ENCODE assay signal across 8 cellular contexts in genomic region chr19:3557461-3558248, GRCh38. TPM values are rescaled to one million over a fixed set of nuclear protein-coding genes. Genes with fewer than 3 reads are reported as not detected.
DNase-seq lines count a peak whose midpoint lies in the region; ATAC-seq and TF ChIP-seq lines count a peak whose summit lies in the region.

Gene MFSD12, minus strand, starts transcription at chr19:3557586. Its CDS starts 183 bp downstream, at chr19:3557403.

- H3K9me3 ChIP-seq in right lobe of liver, result no peaks in the 10 kb centered on the region

- H3K4me1 ChIP-seq in right lobe of liver, result peaks cover 0 to 28% (median 8%) of the 10 kb centered on the region in 4 donors

- TF ChIP-seq CTCF in CD14-positive monocyte (IDR thresholded peaks at IDR 0.05) (no peak), right lobe of liver (IDR thresholded peaks at IDR 0.05) (peak in 1 of 4 donors; percentile 1)

- peak within 1 kb of the TSS; percentile 79 to 96 (median 89) for H3K4me3 ChIP-seq in right lobe of liver

- intact Hi-C loops in CD14-positive monocyte (cut with micrococcal nuclease) (loop anchor here (1.0 to 5.0 kb wide), 5 partner anchors 9 to 70 kb away; partner anchors contain the start of genes HMG20B (in 2 of the 2), CACTIN (in 1 of the 2) and FZR1 (in 1 of the 2)), right lobe of liver (cut with DNase I) (no loop called here)

- H3K27ac Mint-ChIP-seq in CD14-positive monocyte, result peak within 1 kb of the TSS; percentile 93 to 98 (median 96)

- TF ChIP-seq POLR2A in right lobe of liver (IDR thresholded peaks at IDR 0.05), result peak; percentile 98

- ATAC-seq in GM19372 (IDR thresholded peaks at IDR 0.05; ENCODE audit: low read depth, unreplicated experiment) (peak; percentile 89), HG03521 (IDR thresholded peaks at IDR 0.05; ENCODE audit: unreplicated experiment) (peak; percentile 81), right lobe of liver (peak; percentile 87 to 97 (median 94))

- peaks cover 0 to 1% (median 0%) of the 10 kb centered on the region in 7 donors for H3K9me3 Mint-ChIP-seq in CD14-positive monocyte

- H3K36me3 ChIP-seq in right lobe of liver, result no peaks in the 10 kb centered on the region

- peak; percentile 94 for DNase-seq in CD14-positive monocyte (ENCODE audit: low spot score)
- DNase-seq in NCI-H69 (lab: John Stamatoyannopoulos, UW), result peak; percentile 98
- DNase-seq in activated CD4-positive, alpha-beta T cell treated with anti-CD3 and anti-CD28 coated beads, Interleukin-2, amount 50 U/mL, for 24 hours (ENCODE audit: low read depth in 1 of 2, low spot score in 1 of 2), result peak; percentile 87 to 92
- peak; percentile 95 for DNase-seq in dermis blood vessel endothelial cell
- DNase-seq in right lobe of liver, result peak; percentile 95 to 96 (median 95)
- peak; percentile 96 for DNase-seq in stimulated activated CD4-positive, alpha-beta T cell treated with anti-CD3 and anti-CD28 coated beads, Interleukin-4, amount 100 ng/mL, for 24 hours

- peaks cover 52% of the 10 kb centered on the region for H3K4me1 Mint-ChIP-seq in CD14-positive monocyte

- peak within 1 kb of the TSS; percentile 10 to 78 (median 71) for H3K27ac ChIP-seq in right lobe of liver

- WGBS in right lobe of liver (ENCODE audit: insufficient coverage, low coverage, low lambda C conversion rate, missing lambda C conversion rate), result 0% methylated on average over 4 of the region's 81 CpGs

- peak within 1 kb of the TSS; percentile 100 for H3K4me3 Mint-ChIP-seq in CD14-positive monocyte

- peaks cover 8 to 12% of the 10 kb centered on the region in 2 donors for H3K36me3 Mint-ChIP-seq in CD14-positive monocyte

- H3K27me3 Mint-ChIP-seq in CD14-positive monocyte (ENCODE audit: low read depth in 3 of 3), result peaks cover 0 to 4% (median 0%) of the 10 kb centered on the region in 3 donors

- no peaks in the 10 kb centered on the region for H3K27me3 ChIP-seq in right lobe of liver

RNA-seq across cellular contexts. Expression of gene MFSD12, which starts in this region (rescaled TPM):
- polyA plus RNA-seq in CD14-positive monocyte, result 10 to 100 TPM; 47.9 to 55.5 TPM
- total RNA-seq in dermis blood vessel endothelial cell, result 90.3 and 121 TPM in 2 replicates
- total RNA-seq in right lobe of liver, result 100 to 1,000 TPM in 1 of 6 experiments, 10 to 100 TPM in 5; 23.8 to 114 (median 31.5) TPM

Comparison
In these comparisons a context has a peak if more than half of its experiments do, and no peak if none do; other contexts are left out.
1. Peak in every context shown above with its lines: DNase-seq, ATAC-seq, H3K4me3 ChIP-seq and H3K27ac ChIP-seq.
2. intact Hi-C loops: an anchor here in CD14-positive monocyte (1.0 to 5.0 kb wide); none called in right lobe of liver.